8 cellular contexts compared by ENCODE assay signal in the genomic region with DNA sequence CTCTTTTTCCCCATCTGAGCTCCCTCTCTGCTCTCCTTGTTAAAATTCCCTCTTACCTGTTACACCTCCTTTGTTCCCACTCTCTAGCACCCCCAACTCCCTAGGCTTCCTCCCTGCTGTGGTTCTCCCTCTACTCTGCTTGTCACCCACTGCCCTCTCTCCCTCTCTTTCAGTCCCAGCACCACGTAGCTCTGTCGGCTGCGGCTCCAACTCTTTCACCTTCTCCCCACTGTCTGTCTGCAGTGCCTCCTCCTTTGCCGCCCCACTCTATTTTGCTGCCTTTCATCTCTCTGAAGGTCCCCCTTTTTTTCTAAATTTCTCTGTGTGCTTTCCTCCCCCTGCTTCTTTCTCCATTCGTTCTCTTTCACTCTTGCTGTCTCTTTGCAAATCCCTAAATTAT. TPM values are rescaled to one million over a fixed set of nuclear protein-coding genes. Genes with fewer than 3 reads are reported as not detected.
A peak's percentile ranks its signal among the peaks of the same experiment; 100 is the strongest.
DNase-seq lines count a peak whose midpoint lies in the region; ATAC-seq and TF ChIP-seq lines count a peak whose summit lies in the region.

No MANE protein-coding gene starts in this region.

- H3K9ac ChIP-seq in Karpas-422 (ENCODE audit: low read length) = peak overlapping the region; percentile 88
- H3K9ac ChIP-seq in colonic mucosa (ENCODE audit: low read depth in 2 of 2, low read length in 2 of 2) = peak overlapping the region; percentile 95 to 98
- peak overlapping the region; percentile 86 for H3K9ac ChIP-seq in muscle layer of colon (ENCODE audit: low read length)

- no peaks in the 10 kb centered on the region for H4K20me1 ChIP-seq in Karpas-422 (ENCODE audit: insufficient read depth, low read depth, low read length)

- H3K4me2 ChIP-seq in Karpas-422 (ENCODE audit: low read depth, low read length, poor library complexity, severe bottlenecking) = peak overlapping the region; percentile 92

- DNase-seq in A673 (ENCODE audit: low spot score) (no peak), Karpas-422 (no peak), colonic mucosa (no peak), erythroblast (lab: John Stamatoyannopoulos, UW) (no peak), 8988T (no peak), NCI-H2081 (lab: John Stamatoyannopoulos, UW) (no peak)

- H3K9me3 ChIP-seq in A673 (ENCODE audit: low read depth, low read length, poor library complexity, severe bottlenecking) (peaks cover 4% of the 10 kb centered on the region), Karpas-422 (ENCODE audit: low read length) (peaks cover 4% of the 10 kb centered on the region), colonic mucosa (no peaks in the 10 kb centered on the region), muscle layer of colon (ENCODE audit: low read length) (no peaks in the 10 kb centered on the region)

- intact Hi-C loops in A673 (cut with micrococcal nuclease; ENCODE audit: unreplicated experiment) = no loop called here
- intact Hi-C loops in colonic mucosa (cut with DNase I) = no loop called here

- TF ChIP-seq POLR2A in erythroblast (IDR thresholded peaks at IDR 0.05; ENCODE audit: low read length) = no peak

- H3K4me3 ChIP-seq in A673 (ENCODE audit: low read depth, low read length, poor library complexity, severe bottlenecking) = peak overlapping the region; percentile 73
- peak overlapping the region; percentile 89 for H3K4me3 ChIP-seq in Karpas-422 (ENCODE audit: low read length)
- H3K4me3 ChIP-seq in colonic mucosa = peak overlapping the region; percentile 75
- H3K4me3 ChIP-seq in muscle layer of colon (ENCODE audit: low read depth in 1 of 2, low read length in 2 of 2) = peak overlapping the region; percentile 84 to 92

- no TSS peak for BruUV-seq in A673 (replicated peaks; lab: Mats Ljungman, UMichigan)

- no peak for ATAC-seq in GM18858 (IDR thresholded peaks at IDR 0.05; ENCODE audit: unreplicated experiment)

- H3K27me3 ChIP-seq in A673 (replicated peaks; ENCODE audit: insufficient read depth, low read depth, low read length, poor library complexity) = no peaks in the 10 kb centered on the region
- no peaks in the 10 kb centered on the region for H3K27me3 ChIP-seq in Karpas-422 (ENCODE audit: low read length)
- H3K27me3 ChIP-seq in colonic mucosa = no peaks in the 10 kb centered on the region
- no peaks in the 10 kb centered on the region for H3K27me3 ChIP-seq in muscle layer of colon (ENCODE audit: control insufficient read depth in 1 of 2, insufficient read depth in 2 of 2, low read length in 2 of 2)

- TF ChIP-seq CTCF in A673 (conservative IDR thresholded peaks at IDR 0.05; ENCODE audit: low read depth, low read length) = no peak
- no peak for TF ChIP-seq CTCF in colonic mucosa (IDR thresholded peaks at IDR 0.05)

- peak overlapping the region; percentile 82 for H2AFZ ChIP-seq in Karpas-422 (ENCODE audit: low read length)

- H3K9me2 ChIP-seq in Karpas-422 (replicated peaks; ENCODE audit: insufficient read depth, low read length) = no peaks in the 10 kb centered on the region

- H3K4me1 ChIP-seq in A673 (ENCODE audit: insufficient read depth, low read length, poor library complexity, severe bottlenecking) = no peaks in the 10 kb centered on the region
- peaks cover 18% of the 10 kb centered on the region for H3K4me1 ChIP-seq in Karpas-422 (ENCODE audit: low read length)
- no peaks in the 10 kb centered on the region for H3K4me1 ChIP-seq in colonic mucosa
- H3K4me1 ChIP-seq in muscle layer of colon (ENCODE audit: insufficient read depth, low read length) = peaks cover 15% of the 10 kb centered on the region

- peaks cover 4% of the 10 kb centered on the region for H3K36me3 ChIP-seq in A673 (ENCODE audit: insufficient read depth, low read length, poor library complexity, severe bottlenecking)
- peaks cover 33% of the 10 kb centered on the region for H3K36me3 ChIP-seq in Karpas-422 (ENCODE audit: insufficient read depth, low read length)
- no peaks in the 10 kb centered on the region for H3K36me3 ChIP-seq in colonic mucosa
- peaks cover 17% of the 10 kb centered on the region for H3K36me3 ChIP-seq in muscle layer of colon (ENCODE audit: insufficient read depth, low read length)

- CTCF ChIA-PET in A673 (lab: Charles Lee) = no interaction called here

- H3K27ac ChIP-seq in A673 (ENCODE audit: low read depth, low read length, poor library complexity, severe bottlenecking) (no peak overlapping the region), Karpas-422 (ENCODE audit: low read length) (0 out of 2 replicates have a peak overlapping the region, but pooled peaks have one; percentile 32), colonic mucosa (no peak overlapping the region), muscle layer of colon (ENCODE audit: low read depth, low read length) (no peak overlapping the region)

- POLR2A ChIA-PET in A673 (lab: Charles Lee; ENCODE audit: low non-redundant PET) = no interaction called here

- H3K79me2 ChIP-seq in Karpas-422 (ENCODE audit: low read length) = peaks cover 20% of the 10 kb centered on the region

RNA-seq across cellular contexts. Expression of a gene that starts 1.1 kb away (rescaled TPM):
- total RNA-seq in A673 (2021) (6.1 and 7.7 TPM in 2 replicates), colonic mucosa (10 to 100 TPM; 10.2 to 10.6 TPM)
- total RNA-seq in Karpas-422 (2014; rRNA removed; shearing (Covaris generic); ENCODE audit: low replicate concordance) = 5.5 and 9.6 TPM in 2 replicates

RNA-seq across cellular contexts. Expression of a gene that starts 19.5 kb away (rescaled TPM):
- total RNA-seq in A673 (2021) (316 and 324 TPM in 2 replicates), colonic mucosa (100 to 1,000 TPM; 273 to 378 TPM)
- 169 and 267 TPM in 2 replicates for total RNA-seq in Karpas-422 (2014; rRNA removed; shearing (Covaris generic); ENCODE audit: low replicate concordance)

RNA-seq across cellular contexts. Expression of a gene that starts 30.6 kb away (rescaled TPM):
- 15.7 and 17.1 TPM in 2 replicates for total RNA-seq in A673 (2021)
- total RNA-seq in Karpas-422 (2014; rRNA removed; shearing (Covaris generic); ENCODE audit: low replicate concordance) = 6.1 and 7.4 TPM in 2 replicates
- 1 to 10 TPM; 6.8 to 8.5 TPM for total RNA-seq in colonic mucosa
